In the genomic region with DNA sequence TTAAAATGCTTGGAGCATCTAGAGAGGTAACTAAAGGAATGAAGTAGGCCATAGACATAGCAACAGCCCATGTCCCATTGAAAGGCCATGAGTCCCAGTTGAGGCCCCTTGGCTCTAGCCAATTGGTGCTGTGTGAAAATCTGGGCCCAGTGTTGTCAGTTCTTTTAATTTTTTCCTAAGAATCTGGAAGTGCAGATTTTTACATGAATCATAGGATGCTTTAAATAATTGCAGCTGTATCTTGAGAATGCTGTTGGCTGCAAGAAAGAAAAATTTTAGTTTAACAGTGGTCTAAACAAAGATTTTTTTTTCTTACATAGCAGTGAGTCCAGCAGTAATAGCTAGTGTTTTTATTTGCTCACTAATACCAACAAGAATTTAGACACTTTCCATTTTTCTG, we compare ENCODE assay signal across 1 cellular context.
TF ChIP-seq lines count a peak whose summit lies in the region.

No MANE protein-coding gene starts in this region.

TF ChIP-seq in IMR-90, 13 proteins besides CTCF, POLR2A, EP300 and RAD21 (continued from another document):
- TF ChIP-seq, protein P1, sequence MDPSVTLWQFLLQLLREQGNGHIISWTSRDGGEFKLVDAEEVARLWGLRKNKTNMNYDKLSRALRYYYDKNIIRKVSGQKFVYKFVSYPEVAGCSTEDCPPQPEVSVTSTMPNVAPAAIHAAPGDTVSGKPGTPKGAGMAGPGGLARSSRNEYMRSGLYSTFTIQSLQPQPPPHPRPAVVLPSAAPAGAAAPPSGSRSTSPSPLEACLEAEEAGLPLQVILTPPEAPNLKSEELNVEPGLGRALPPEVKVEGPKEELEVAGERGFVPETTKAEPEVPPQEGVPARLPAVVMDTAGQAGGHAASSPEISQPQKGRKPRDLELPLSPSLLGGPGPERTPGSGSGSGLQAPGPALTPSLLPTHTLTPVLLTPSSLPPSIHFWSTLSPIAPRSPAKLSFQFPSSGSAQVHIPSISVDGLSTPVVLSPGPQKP (IDR thresholded peaks at IDR 0.05; ENCODE audit: borderline replicate concordance, low read depth, low read length), result no peak
- TF ChIP-seq MXI1 (IDR thresholded peaks at IDR 0.05; ENCODE audit: borderline replicate concordance, low read depth, low read length) (no peak), FOS (IDR thresholded peaks at IDR 0.05; ENCODE audit: low read depth, low read length) (no peak), NFE2L2 (IDR thresholded peaks at IDR 0.05; ENCODE audit: low read depth, low read length) (no peak), MAZ (IDR thresholded peaks at IDR 0.05; ENCODE audit: borderline replicate concordance, low read depth, low read length) (no peak), MAFK (IDR thresholded peaks at IDR 0.05; ENCODE audit: low read depth, low read length) (no peak), SMC3 (IDR thresholded peaks at IDR 0.05; ENCODE audit: low read depth, low read length) (no peak), CHD1 (IDR thresholded peaks at IDR 0.05; ENCODE audit: low read depth, low read length) (no peak), BHLHE40 (IDR thresholded peaks at IDR 0.05; ENCODE audit: low read depth, low read length) (no peak), RCOR1 (IDR thresholded peaks at IDR 0.05; ENCODE audit: insufficient replicate concordance, low read length) (no peak), RFX5 (IDR thresholded peaks at IDR 0.05; ENCODE audit: low read depth, low read length) (no peak)
- TF ChIP-seq, protein P2, sequence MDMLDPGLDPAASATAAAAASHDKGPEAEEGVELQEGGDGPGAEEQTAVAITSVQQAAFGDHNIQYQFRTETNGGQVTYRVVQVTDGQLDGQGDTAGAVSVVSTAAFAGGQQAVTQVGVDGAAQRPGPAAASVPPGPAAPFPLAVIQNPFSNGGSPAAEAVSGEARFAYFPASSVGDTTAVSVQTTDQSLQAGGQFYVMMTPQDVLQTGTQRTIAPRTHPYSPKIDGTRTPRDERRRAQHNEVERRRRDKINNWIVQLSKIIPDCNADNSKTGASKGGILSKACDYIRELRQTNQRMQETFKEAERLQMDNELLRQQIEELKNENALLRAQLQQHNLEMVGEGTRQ (IDR thresholded peaks at IDR 0.05; ENCODE audit: low read depth, low read length), result no peak
